Comparison of ENCODE assay signal across 14 cellular contexts in the genomic region with DNA sequence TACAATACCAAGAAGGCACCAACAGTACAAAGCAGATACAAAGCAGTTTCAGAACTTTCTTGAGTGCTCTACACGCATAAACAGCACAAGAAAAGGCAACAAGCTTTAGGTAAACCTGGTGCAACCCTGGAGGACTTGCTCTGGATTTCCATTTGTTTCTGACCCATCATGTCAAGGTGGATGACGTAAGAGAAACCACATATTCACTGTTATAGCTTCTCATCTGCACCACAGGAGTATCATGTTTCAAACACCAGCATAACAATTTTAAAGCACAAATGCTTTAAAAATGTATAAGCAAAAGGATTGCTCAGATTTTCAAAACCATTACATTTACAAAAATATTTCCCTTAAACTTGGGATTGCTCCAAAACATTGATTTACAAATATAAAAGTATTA. TPM values are rescaled to one million over a fixed set of nuclear protein-coding genes. Genes with fewer than 3 reads are reported as not detected.
DNase-seq lines count a peak whose midpoint lies in the region; TF ChIP-seq lines count a peak whose summit lies in the region.
"Had no signal": no experiment of that assay in that cellular context is flagged by ENCODE, and none has a peak within 500 bp of the region (broad histone marks: within the 10 kb centered on the region; RNA-seq: fewer than 3 reads in every experiment).

No MANE protein-coding gene starts in this region.

- intact Hi-C loops in Calu3 (cut with micrococcal nuclease; ENCODE audit: unreplicated experiment) (no loop called here), cardiac septum (cut with DNase I) (loop anchor here (10.0 kb wide), 1 partner anchor 46 kb away; no protein-coding TSS in a partner anchor)

- no peaks in the 10 kb centered on the region for H3K36me3 ChIP-seq in KMS-11 (ENCODE audit: insufficient read depth)
- H3K36me3 ChIP-seq: prostate gland had no signal

- TSS peak; percentile 16 for BruUV-seq in Calu3 (replicated peaks; lab: Mats Ljungman, UMichigan)

- CTCF ChIA-PET in Calu3 (lab: Charles Lee) = no interaction called here

- H3K79me2 ChIP-seq in KMS-11 (ENCODE audit: insufficient read depth, low read depth) = no peaks in the 10 kb centered on the region

- DNase-seq in Calu3 (no peak), amniotic epithelial cell (ENCODE audit: low read depth) (peak; percentile 88), foreskin fibroblast (peak; percentile 62 to 79), cardiac septum (ENCODE audit: low spot score) (no peak), SIG-M5 treated with dmso at 0.1 percent for 504 hours (lab: John Stamatoyannopoulos, UW; ENCODE audit: unreplicated experiment) (no peak), OCI-M2 (lab: John Stamatoyannopoulos, UW; ENCODE audit: unreplicated experiment) (no peak), NCI-H446 (lab: John Stamatoyannopoulos, UW) (no peak)
- DNase-seq: activated CD8-positive, alpha-beta memory T cell treated with anti-CD3 and anti-CD28 coated beads, Interleukin-2, amount 50 U/mL, for 4 hours; CD4-positive, alpha-beta memory T cell; NCI-H524; SHP77 had no signal

- peak overlapping the region; percentile 84 for H3K4me2 ChIP-seq in KMS-11

- H3K4me3 ChIP-seq in KMS-11 (IDR thresholded peaks at IDR 0.05; ENCODE audit: insufficient read depth, low read depth, low read length) (no peak overlapping the region), foreskin fibroblast (ENCODE audit: low read depth in 1 of 2, low read length in 2 of 2) (no peak overlapping the region)
- H3K4me3 ChIP-seq: prostate gland had no signal

- H3K4me1 Mint-ChIP-seq in Calu3 (ENCODE audit: low read depth, unreplicated experiment) = peaks cover 6% of the 10 kb centered on the region

- no peak overlapping the region for H2AFZ ChIP-seq in KMS-11 (ENCODE audit: low read depth)

- H3K27me3 ChIP-seq in KMS-11 (ENCODE audit: insufficient read depth, low read depth) = no peaks in the 10 kb centered on the region

- no peaks in the 10 kb centered on the region for H3K9me3 Mint-ChIP-seq in Calu3 (ENCODE audit: low read depth, unreplicated experiment)
- H3K9me3 Mint-ChIP-seq: CD4-positive, alpha-beta memory T cell; memory B cell had no signal

- H3K9ac ChIP-seq in KMS-11 = 0 out of 2 replicates have a peak overlapping the region, but pooled peaks have one; percentile 16

- peak overlapping the region; percentile 52 for H3K27ac ChIP-seq in KMS-11
- H3K27ac ChIP-seq: prostate gland had no signal

- no peak for TF ChIP-seq CTCF in Calu3 (IDR thresholded peaks at IDR 0.05; ENCODE audit: unreplicated experiment)
- TF ChIP-seq CTCF in KMS-11 (conservative IDR thresholded peaks at IDR 0.05; ENCODE audit: low read depth, low read length) = no peak
- no peak for TF ChIP-seq CTCF in foreskin fibroblast (IDR thresholded peaks at IDR 0.05; ENCODE audit: low read depth, low read length)

- peaks cover 3% of the 10 kb centered on the region for H3K36me3 Mint-ChIP-seq in Calu3 (ENCODE audit: insufficient read depth, unreplicated experiment)

- peaks cover 6% of the 10 kb centered on the region; the same call in 1 of the 2 replicates for H4K20me1 ChIP-seq in KMS-11 (ENCODE audit: insufficient read depth)

- no peak overlapping the region for H3K27ac Mint-ChIP-seq in Calu3 (ENCODE audit: unreplicated experiment)
- H3K27ac Mint-ChIP-seq: memory B cell had no signal

- no peak overlapping the region for H3K4me3 Mint-ChIP-seq in Calu3 (ENCODE audit: low read depth, unreplicated experiment)
- H3K4me3 Mint-ChIP-seq: CD4-positive, alpha-beta memory T cell; memory B cell had no signal

- H3K27me3 Mint-ChIP-seq in Calu3 (ENCODE audit: unreplicated experiment) = no peaks in the 10 kb centered on the region
- H3K27me3 Mint-ChIP-seq: CD4-positive, alpha-beta memory T cell; memory B cell had no signal

- H3K4me1 ChIP-seq in KMS-11 (ENCODE audit: low read depth, poor library complexity, severe bottlenecking) = peaks cover 67% of the 10 kb centered on the region
- H3K4me1 ChIP-seq: prostate gland had no signal

RNA-seq across cellular contexts. Expression of a gene that starts 25.0 kb away (rescaled TPM):
- total RNA-seq in Calu3 (2022) (1.7 and 3.3 TPM in 2 replicates), cardiac septum (9.6 TPM)

Comparison
In these comparisons a context has a peak if more than half of its experiments do, and no peak if none do; other contexts are left out.
1. DNase-seq: peak in amniotic epithelial cell (single experiment) and foreskin fibroblast (2 of 2); none in Calu3 (single experiment), cardiac septum (single experiment), SIG-M5 treated with dmso at 0.1 percent for 504 hours (single experiment), OCI-M2 (single experiment) and NCI-H446 (0 of 2).